In genomic region chr4:7067147-7067522, GRCh38 we compare ENCODE assay signal across 8 cellular contexts. TPM values are rescaled to one million over a fixed set of nuclear protein-coding genes. Genes with fewer than 3 reads are reported as not detected.
DNase-seq lines count a peak whose midpoint lies in the region; ATAC-seq, FAIRE-seq and TF ChIP-seq lines count a peak whose summit lies in the region.

No MANE protein-coding gene starts in this region.

- DNase-seq in CD8-positive, alpha-beta T cell, result peak in 2 of 7 experiments; percentile 20 to 40
- no peak for DNase-seq in HFF-Myc (ENCODE audit: extremely low read depth, low read depth)
- peak; percentile 44 for DNase-seq in SKM-1 (lab: John Stamatoyannopoulos, UW; ENCODE audit: unreplicated experiment)
- no peak for DNase-seq in esophagus squamous epithelium (lab: John Stamatoyannopoulos, UW)
- DNase-seq in psoas muscle, result peak; percentile 69 to 75
- no peak for DNase-seq in SK-N-DZ (ENCODE audit: low spot score)
- no peak for DNase-seq in GM12892 (ENCODE audit: insufficient read length)

- no peak for ATAC-seq in CD8-positive, alpha-beta T cell
- peak in 1 of 4 donors; percentile 36 for ATAC-seq in psoas muscle
- no peak for ATAC-seq in HG02885 (IDR thresholded peaks at IDR 0.05; ENCODE audit: poor library complexity, unreplicated experiment)

- TF ChIP-seq CTCF in CD8-positive, alpha-beta T cell (IDR thresholded peaks at IDR 0.05), result no peak
- no peak for TF ChIP-seq CTCF in HFF-Myc (IDR thresholded peaks at IDR 0.05; ENCODE audit: low read depth, low read length, missing control alignments)
- TF ChIP-seq CTCF in esophagus squamous epithelium (IDR thresholded peaks at IDR 0.05), result no peak
- TF ChIP-seq CTCF in psoas muscle (IDR thresholded peaks at IDR 0.05), result no peak

- peak overlapping the region; percentile 95 for H3K4me3 Mint-ChIP-seq in CD8-positive, alpha-beta T cell

- H3K4me1 Mint-ChIP-seq in CD8-positive, alpha-beta T cell (ENCODE audit: low read depth), result peaks cover 46% of the 10 kb centered on the region

- H3K27ac Mint-ChIP-seq in CD8-positive, alpha-beta T cell, result peak overlapping the region; percentile 97

- TF ChIP-seq POLR2A in esophagus squamous epithelium (IDR thresholded peaks at IDR 0.05) (no peak), GM12892 (IDR thresholded peaks at IDR 0.05; ENCODE audit: low read depth, low read length) (no peak)

- peaks cover 35% of the 10 kb centered on the region for H3K4me1 ChIP-seq in CD8-positive, alpha-beta T cell (ENCODE audit: insufficient read depth, low read length)
- H3K4me1 ChIP-seq in esophagus squamous epithelium, result peaks cover 12 to 47% (median 28%) of the 10 kb centered on the region in 3 donors
- H3K4me1 ChIP-seq in psoas muscle, result peaks cover 23% of the 10 kb centered on the region

- H3K9me3 Mint-ChIP-seq in CD8-positive, alpha-beta T cell, result no peaks in the 10 kb centered on the region

- POLR2A ChIA-PET in CD8-positive, alpha-beta T cell (lab: Charles Lee), result interaction anchor here (0.6 to 5.7 kb wide), 27 partner anchors 8 to 1092 kb away, joined by 3 to 103 read pairs (median 4); partner anchors contain the start of genes MAN2B2, MRFAP1, TADA2B and TBC1D14

- no peaks in the 10 kb centered on the region for H3K9me3 ChIP-seq in CD8-positive, alpha-beta T cell (ENCODE audit: low read length)
- H3K9me3 ChIP-seq in esophagus squamous epithelium, result no peaks in the 10 kb centered on the region
- no peaks in the 10 kb centered on the region for H3K9me3 ChIP-seq in psoas muscle

- no peaks in the 10 kb centered on the region for H3K27me3 Mint-ChIP-seq in CD8-positive, alpha-beta T cell (ENCODE audit: low read depth)

- WGBS in esophagus squamous epithelium, 2 donors, result 1% methylated on average over 8 to 19 of the region's 19 CpGs
- 2 to 4% (median 3%) methylated on average over 19 of the region's 19 CpGs for WGBS in psoas muscle, 3 donors

- no peaks in the 10 kb centered on the region for H3K27me3 ChIP-seq in CD8-positive, alpha-beta T cell (ENCODE audit: insufficient read depth, low read length)
- H3K27me3 ChIP-seq in esophagus squamous epithelium, result no peaks in the 10 kb centered on the region
- H3K27me3 ChIP-seq in psoas muscle (ENCODE audit: insufficient read depth in 3 of 3, low read length in 2 of 3), result no peaks in the 10 kb centered on the region

- CTCF ChIA-PET in CD8-positive, alpha-beta T cell (lab: Charles Lee), result interaction anchor here (0.7 to 7.5 kb wide), 10 partner anchors 10 to 746 kb away, joined by 3 to 79 read pairs (median 8); partner anchors contain the start of gene TADA2B

- H3K36me3 Mint-ChIP-seq in CD8-positive, alpha-beta T cell, result peaks cover 36% of the 10 kb centered on the region

- H3K36me3 ChIP-seq in CD8-positive, alpha-beta T cell (ENCODE audit: insufficient read depth, low read length), result peaks cover 24% of the 10 kb centered on the region
- peaks cover 0 to 29% (median 18%) of the 10 kb centered on the region in 3 donors for H3K36me3 ChIP-seq in esophagus squamous epithelium
- H3K36me3 ChIP-seq in psoas muscle (ENCODE audit: insufficient read depth in 1 of 2, low read depth in 1 of 2), result peaks cover 5 to 30% of the 10 kb centered on the region in 2 donors

- H3K27ac ChIP-seq in CD8-positive, alpha-beta T cell (ENCODE audit: low read depth, low read length), result peak overlapping the region; percentile 89
- peak overlapping the region; percentile 86 to 97 (median 94) for H3K27ac ChIP-seq in esophagus squamous epithelium
- peak overlapping the region; percentile 93 for H3K27ac ChIP-seq in psoas muscle

- no peak for FAIRE-seq in GM12892 (lab: Jason Lieb, UNC)

- H3K4me3 ChIP-seq in CD8-positive, alpha-beta T cell (ENCODE audit: low read depth, low read length), result peak overlapping the region; percentile 87
- H3K4me3 ChIP-seq in HFF-Myc (replicated peaks; ENCODE audit: low read depth, low read length), result peak overlapping the region; percentile 65
- peak overlapping the region; percentile 74 to 95 (median 94) for H3K4me3 ChIP-seq in esophagus squamous epithelium
- H3K4me3 ChIP-seq in psoas muscle, result peak overlapping the region; percentile 84

- intact Hi-C loops in CD8-positive, alpha-beta T cell (cut with DNase I, micrococcal nuclease), result loop anchor here (5.0 to 10.0 kb wide), 2 partner anchors 425 to 492 kb away; partner anchors contain the start of genes MAN2B2 (in 1 of the 2) and MRFAP1 (in 1 of the 2)
- intact Hi-C loops in esophagus squamous epithelium (cut with DNase I), result loop anchor here (5.0 kb wide), 2 partner anchors 80 to 160 kb away; partner anchors contain the start of gene TBC1D14
- intact Hi-C loops in psoas muscle (cut with DNase I), result loop anchor here (1.0 to 5.0 kb wide), 2 partner anchors 24 to 80 kb away; partner anchors contain the start of gene TADA2B (in 1 of the 2)

RNA-seq across cellular contexts. Expression of gene GRPEL1, which starts 0.7 kb away (rescaled TPM):
- total RNA-seq in CD8-positive, alpha-beta T cell, result 10 to 100 TPM; 61.1 to 61.5 TPM
- total RNA-seq in esophagus squamous epithelium, result 10 to 100 TPM; 16.6 to 30.6 (median 20.7) TPM
- 10 to 100 TPM; 41.4 to 66.1 (median 57.8) TPM for total RNA-seq in psoas muscle
- polyA plus RNA-seq in psoas muscle, result 100 to 1,000 TPM in 1 of 3 donors, 10 to 100 TPM in 2; 43.4 to 151 (median 58.3) TPM
- polyA plus RNA-seq in SK-N-DZ (2014; cell fraction: cytosol; rRNA removed), result 32.6 and 35.1 TPM in 2 replicates
- 14.1 and 16.0 TPM in 2 replicates for polyA plus RNA-seq in SK-N-DZ (2014; cell fraction: nucleus; rRNA removed)
- 36.3 TPM for polyA plus RNA-seq in GM12892 (2012; ENCODE audit: missing spikeins)

RNA-seq across cellular contexts. Expression of gene TADA2B, which starts 24.0 kb away (rescaled TPM):
- 10 to 100 TPM; 41.9 to 45.4 TPM for total RNA-seq in CD8-positive, alpha-beta T cell
- total RNA-seq in esophagus squamous epithelium (10 to 100 TPM; 10.1 to 16.5 (median 13.0) TPM), psoas muscle (10 to 100 TPM; 43.0 to 70.3 (median 54.7) TPM)
- 10 to 100 TPM; 21.0 to 63.3 (median 26.4) TPM for polyA plus RNA-seq in psoas muscle
- polyA plus RNA-seq in SK-N-DZ (2014; cell fraction: cytosol; rRNA removed), result 5.2 and 6.2 TPM in 2 replicates
- polyA plus RNA-seq in SK-N-DZ (2014; cell fraction: nucleus; rRNA removed), result 2.6 and 3.3 TPM in 2 replicates
- 5.9 TPM for polyA plus RNA-seq in GM12892 (2012; ENCODE audit: missing spikeins)

Comparison
In these comparisons a context has a peak if more than half of its experiments do, and no peak if none do; other contexts are left out.
1. DNase-seq: peak in SKM-1 (single experiment) and psoas muscle (2 of 2); none in HFF-Myc (single experiment), esophagus squamous epithelium (single experiment), SK-N-DZ (single experiment) and GM12892 (single experiment).
2. Peak in every context shown above with its lines, with median percentiles within 50 percentile points of each other: H3K27ac ChIP-seq and H3K4me3 ChIP-seq.